ENCODE assay signal across 23 cellular contexts in the genomic region with DNA sequence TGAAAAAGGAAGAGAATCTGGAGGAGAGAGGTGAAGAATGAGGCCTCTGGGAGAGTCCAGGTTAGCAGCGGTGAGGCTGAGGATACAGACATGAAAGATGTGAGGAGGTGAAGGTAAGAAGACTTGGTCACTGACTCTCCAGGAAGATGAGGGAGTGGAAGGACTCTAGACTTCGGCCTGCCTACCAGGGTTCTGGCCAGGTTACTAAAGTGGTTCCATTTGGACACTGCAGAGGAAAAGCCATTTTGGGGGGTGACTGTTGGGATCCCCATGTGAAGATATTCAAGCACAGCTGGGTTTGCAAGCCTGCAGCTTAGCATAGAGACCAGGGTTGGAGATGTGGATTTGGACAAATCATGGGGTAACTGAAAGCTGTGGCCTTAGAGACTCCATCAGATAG. TPM values are rescaled to one million over a fixed set of nuclear protein-coding genes. Genes with fewer than 3 reads are reported as not detected.
A peak's percentile ranks its signal among the peaks of the same experiment; 100 is the strongest.
DNase-seq lines count a peak whose midpoint lies in the region; ATAC-seq, FAIRE-seq and TF ChIP-seq lines count a peak whose summit lies in the region.
"Had no signal": no experiment of that assay in that cellular context is flagged by ENCODE, and none has a peak within 500 bp of the region (broad histone marks: within the 10 kb centered on the region; RNA-seq: fewer than 3 reads in every experiment).

No MANE protein-coding gene starts in this region.

- H3K4me2 ChIP-seq in K562 (ENCODE audit: insufficient read depth, low read length) = no peak overlapping the region
- H3K4me2 ChIP-seq: neural progenitor cell had no signal

- H3K27ac Mint-ChIP-seq in stimulated activated naive CD8-positive, alpha-beta T cell treated with anti-CD3 and anti-CD28 coated beads, Interleukin-15, amount 100 ng/mL, for 72 hours = no peak overlapping the region
- H3K27ac Mint-ChIP-seq: activated CD4-positive, alpha-beta T cell treated with anti-CD3 and anti-CD28 coated beads, Interleukin-2, amount 10 ng/mL, durations not matched to agents 24 days and 14 days; HFFc6; neural progenitor cell had no signal

- in situ Hi-C loops in K562 (cut with MboI) = no loop called here

- no peaks in the 10 kb centered on the region for H3K27me3 Mint-ChIP-seq in stimulated activated naive CD8-positive, alpha-beta T cell treated with anti-CD3 and anti-CD28 coated beads, Interleukin-15, amount 100 ng/mL, for 72 hours
- H3K27me3 Mint-ChIP-seq: activated CD4-positive, alpha-beta T cell treated with anti-CD3 and anti-CD28 coated beads, Interleukin-2, amount 10 ng/mL, durations not matched to agents 24 days and 14 days had no signal

- no peak overlapping the region for H3K4me3 Mint-ChIP-seq in stimulated activated naive CD8-positive, alpha-beta T cell treated with anti-CD3 and anti-CD28 coated beads, Interleukin-15, amount 100 ng/mL, for 72 hours
- H3K4me3 Mint-ChIP-seq: activated CD4-positive, alpha-beta T cell treated with anti-CD3 and anti-CD28 coated beads, Interleukin-2, amount 10 ng/mL, durations not matched to agents 24 days and 14 days; HFFc6; neural progenitor cell had no signal

- no peak overlapping the region for H3K9ac ChIP-seq in K562 (ENCODE audit: insufficient read depth in 1 of 2, low read depth in 2 of 2, low read length in 2 of 2)
- H3K9ac ChIP-seq: neural progenitor cell had no signal

- no peaks in the 10 kb centered on the region; a peak in 1 of 5 replicates for H3K27me3 ChIP-seq in K562 (ENCODE audit: control insufficient read depth in 2 of 2, insufficient read depth in 2 of 2, low read length in 2 of 2)
- no peaks in the 10 kb centered on the region for H3K27me3 ChIP-seq in muscle layer of duodenum (ENCODE audit: low read depth, low read length)
- no peaks in the 10 kb centered on the region for H3K27me3 ChIP-seq in tibial artery
- H3K27me3 ChIP-seq: BE2C had no signal

- intact Hi-C loops in K562 (cut with micrococcal nuclease) = no loop called here
- intact Hi-C loops in tibial artery (cut with DNase I; ENCODE audit: low total_unique reads) = no loop called here

- H3K9me3 Mint-ChIP-seq in stimulated activated naive CD8-positive, alpha-beta T cell treated with anti-CD3 and anti-CD28 coated beads, Interleukin-15, amount 100 ng/mL, for 72 hours = no peaks in the 10 kb centered on the region
- H3K9me3 Mint-ChIP-seq: activated CD4-positive, alpha-beta T cell treated with anti-CD3 and anti-CD28 coated beads, Interleukin-2, amount 10 ng/mL, durations not matched to agents 24 days and 14 days; HFFc6; neural progenitor cell had no signal

- TF ChIP-seq EP300 in K562 (IDR thresholded peaks at IDR 0.05; ENCODE audit: low read length) = no peak

- H3K27ac ChIP-seq in K562 (ENCODE audit: extremely low read depth, low read depth, low read length) (no peak overlapping the region), muscle layer of duodenum (ENCODE audit: low read length) (peak overlapping the region; percentile 60), tibial artery (peak overlapping the region; percentile 59 to 68)
- H3K27ac ChIP-seq: neural progenitor cell had no signal

- H3K9me3 ChIP-seq in K562 (replicated peaks; ENCODE audit: control insufficient read depth, insufficient read depth, low read depth, low read length) = no peaks in the 10 kb centered on the region
- H3K9me3 ChIP-seq in muscle layer of duodenum (ENCODE audit: control insufficient read depth in 1 of 2, low read length in 2 of 2) = no peaks in the 10 kb centered on the region
- no peaks in the 10 kb centered on the region for H3K9me3 ChIP-seq in tibial artery
- H3K9me3 ChIP-seq: adrenal gland, BE2C had no signal

- peak overlapping the region; percentile 8; the same call in 1 of the 2 replicates for H2AFZ ChIP-seq in K562 (ENCODE audit: low read depth, low read length)

- no peaks in the 10 kb centered on the region for H3K9me1 ChIP-seq in K562 (ENCODE audit: control insufficient read depth, insufficient read depth, low read length)

- H3K4me1 ChIP-seq in K562 (replicated peaks in 1 of 2; ENCODE audit: control insufficient read depth in 2 of 2, insufficient read depth in 2 of 2, low read length in 2 of 2) = peaks cover 20 to 43% of the 10 kb centered on the region in 2 experiments
- H3K4me1 ChIP-seq in muscle layer of duodenum (ENCODE audit: control insufficient read depth in 1 of 2, insufficient read depth in 2 of 2, low read length in 2 of 2) = peaks cover 22 to 36% of the 10 kb centered on the region in 2 donors
- peaks cover 0 to 35% (median 21%) of the 10 kb centered on the region in 4 donors for H3K4me1 ChIP-seq in tibial artery
- H3K4me1 ChIP-seq: BE2C had no signal

- TF ChIP-seq CTCF in K562 (IDR thresholded peaks at IDR 0.05 in 2 of 3, conservative IDR thresholded peaks at IDR 0.05 in 1 of 3; ENCODE audit: insufficient read depth in 2 of 3, low read depth in 1 of 3, low read length in 3 of 3) = no peak
- no peak for TF ChIP-seq CTCF in tibial artery (IDR thresholded peaks at IDR 0.05)

- H3K4me1 Mint-ChIP-seq in stimulated activated naive CD8-positive, alpha-beta T cell treated with anti-CD3 and anti-CD28 coated beads, Interleukin-15, amount 100 ng/mL, for 72 hours = no peaks in the 10 kb centered on the region

- H3K79me2 ChIP-seq in K562 (ENCODE audit: control insufficient read depth, insufficient read depth, low read length) = no peaks in the 10 kb centered on the region

- H4K20me1 ChIP-seq in K562 (replicated peaks; ENCODE audit: control insufficient read depth, insufficient read depth, low read length) = no peaks in the 10 kb centered on the region

- WGBS in K562 (ENCODE audit: insufficient coverage, low coverage, missing lambda C conversion rate) = 56% methylated on average over 2 of the region's 2 CpGs

- no TSS peak for BruUV-seq in K562 (replicated peaks; lab: Mats Ljungman, UMichigan)

- H3K4me3 ChIP-seq in K562 = no peak overlapping the region
- no peak overlapping the region for H3K4me3 ChIP-seq in muscle layer of duodenum (ENCODE audit: low read depth in 1 of 2, low read length in 2 of 2)
- no peak overlapping the region for H3K4me3 ChIP-seq in tibial artery
- H3K4me3 ChIP-seq: adrenal gland, neural progenitor cell had no signal

- TF ChIP-seq RAD21 in K562 (CRISPR knock-in tag; conservative IDR thresholded peaks at IDR 0.05 in 1 of 2, IDR thresholded peaks at IDR 0.05 in 1 of 2) = no peak

- POLR2A ChIA-PET in K562 (lab: Yijun Ruan, JAX) = interaction anchor here (3.1 kb wide), 1 partner anchor 10 kb away, joined by 12 read pairs; no protein-coding TSS in a partner anchor

- H3K36me3 ChIP-seq in K562 (ENCODE audit: control insufficient read depth, insufficient read depth, low read length) (no peaks in the 10 kb centered on the region), muscle layer of duodenum (ENCODE audit: control insufficient read depth in 1 of 2, insufficient read depth in 2 of 2, low read length in 2 of 2) (no peaks in the 10 kb centered on the region), tibial artery (no peaks in the 10 kb centered on the region)
- H3K36me3 ChIP-seq: adrenal gland, BE2C, neural progenitor cell had no signal

- CTCF ChIA-PET in K562 (lab: Yijun Ruan, JAX; ENCODE audit: low intra/inter-chr PET ratio) = no interaction called here

- peak; percentile 44 for DNase-seq in activated CD8-positive, alpha-beta memory T cell treated with anti-CD3 and anti-CD28 coated beads for 24 hours
- DNase-seq in activated CD8-positive, alpha-beta memory T cell treated with anti-CD3 and anti-CD28 coated beads, Interleukin-2, amount 50 U/mL, for 4 hours = no peak
- no peak for DNase-seq in K562 (ENCODE audit: extremely low read depth in 1 of 4, low spot score in 3 of 4)
- no peak for DNase-seq in tibial artery
- DNase-seq in activated CD4-positive, alpha-beta T cell treated with anti-CD3 and anti-CD28 coated beads, Interleukin-2, amount 50 U/mL, for 1 hour = no peak
- DNase-seq in stimulated activated naive CD8-positive, alpha-beta T cell treated with anti-CD3 and anti-CD28 coated beads, Interleukin-15, amount 100 ng/mL, for 72 hours = no peak
- DNase-seq: 8988T; activated CD4-positive, alpha-beta T cell treated with anti-CD3 and anti-CD28 coated beads, Interleukin-2, amount 10 ng/mL, durations not matched to agents 24 days and 14 days; activated gamma-delta T cell; BE2C; central memory CD4-positive, alpha-beta T cell; effector CD4-positive, alpha-beta T cell; hippocampal formation; midbrain; NCI-H1436; NCI-H2171 had no signal

- no peak for FAIRE-seq in K562 (lab: Jason Lieb, UNC)
- FAIRE-seq: RCC 7860, TTC549 had no signal

- ATAC-seq in K562 (no peak), GM21367 (IDR thresholded peaks at IDR 0.05; ENCODE audit: unreplicated experiment) (no peak)
- ATAC-seq in stimulated activated naive CD8-positive, alpha-beta T cell treated with anti-CD3 and anti-CD28 coated beads, Interleukin-15, amount 100 ng/mL, for 72 hours = no peak

- TF ChIP-seq POLR2A in K562 (conservative IDR thresholded peaks at IDR 0.05) = no peak

RNA-seq across cellular contexts. Expression of a gene that starts 7.8 kb away (rescaled TPM):
- 0.79 and 2.3 TPM in 2 replicates for total RNA-seq in K562 (2011; cell fraction: chromatin; rRNA removed; ENCODE audit: low replicate concordance)
- 1.4 and 1.5 TPM in 2 replicates for total RNA-seq in K562 (2011; cell fraction: nucleolus; rRNA removed)
- total RNA-seq in K562 (2011; cell fraction: nucleoplasm; rRNA removed) = 0.81 and 0.92 TPM in 2 replicates
- 0.09 and 0.20 TPM in 2 replicates for total RNA-seq in K562 (2014; rRNA removed)
- 0.04 and 0.06 TPM in 2 replicates for total RNA-seq in K562 (2014; rRNA removed; fragmentation: Illumina TruSeq; extraction: Trizol)
- 0.14 and 0.19 TPM in 2 replicates for total RNA-seq in K562 (2015; rRNA removed; fragmentation: Illumina TruSeq; extraction: Trizol)
- total RNA-seq in K562 (2021) = 0.45 and 0.49 TPM in 2 replicates
- 0.08 and 0.23 TPM in 2 replicates for polyA plus RNA-seq in K562 (2011; rRNA removed)
- polyA plus RNA-seq in K562 (2011; cell fraction: cytosol; rRNA removed) = 0.12 and 0.16 TPM in 2 replicates
- 0.74 and 1.4 TPM in 2 replicates for polyA plus RNA-seq in K562 (2011; cell fraction: nucleus; rRNA removed)
- 0.27 and 0.53 TPM in 2 replicates for polyA plus RNA-seq in K562 (2012)
- polyA plus RNA-seq in K562 (2014; fragmentation: Illumina TruSeq; extraction: Trizol) = 0.17 and 0.18 TPM in 2 replicates
- not detected for polyA plus RNA-seq in K562 (2014; fragmentation: Nextera tagmentation; extraction: Ambion mirVana)
- under 0.01 and 0.19 TPM in 2 replicates for polyA plus RNA-seq in K562 (2014; rRNA removed)
- polyA minus RNA-seq in K562 (2011; rRNA and poly(A)+ RNA removed) = 0.18 and 0.21 TPM in 2 replicates
- polyA minus RNA-seq in K562 (2011; cell fraction: cytosol; rRNA and poly(A)+ RNA removed) = 0.48 and 0.91 TPM in 2 replicates
- 0.54 and 0.78 TPM in 2 replicates for polyA minus RNA-seq in K562 (2011; cell fraction: nucleus; rRNA and poly(A)+ RNA removed)

RNA-seq across cellular contexts. Expression of a gene that starts 28.6 kb away (rescaled TPM):
- 85.5 and 108 TPM in 2 replicates for total RNA-seq in K562 (2011; cell fraction: chromatin; rRNA removed; ENCODE audit: low replicate concordance)
- 98.2 and 104 TPM in 2 replicates for total RNA-seq in K562 (2011; cell fraction: nucleolus; rRNA removed)
- 118 and 162 TPM in 2 replicates for total RNA-seq in K562 (2011; cell fraction: nucleoplasm; rRNA removed)
- total RNA-seq in K562 (2014; rRNA removed) (11.9 and 16.6 TPM in 2 replicates), K562 (2014; rRNA removed; fragmentation: Illumina TruSeq; extraction: Trizol) (7.5 TPM in 2 replicates), K562 (2015; rRNA removed; fragmentation: Illumina TruSeq; extraction: Trizol) (15.0 and 16.3 TPM in 2 replicates), K562 (2021) (45.5 and 50.2 TPM in 2 replicates)
- polyA plus RNA-seq in K562 (2011; rRNA removed) (29.4 and 54.6 TPM in 2 replicates), K562 (2014; fragmentation: Illumina TruSeq; extraction: Trizol) (59.9 and 75.8 TPM in 2 replicates), K562 (2014; fragmentation: Nextera tagmentation; extraction: Ambion mirVana) (10 to 100 TPM in 1 of 2 experiments, 1 to 10 TPM in 1; 9.4 to 15.7 TPM), K562 (2014; rRNA removed) (25.8 and 38.7 TPM in 2 replicates)
- 35.7 and 56.0 TPM in 2 replicates for polyA plus RNA-seq in K562 (2011; cell fraction: cytosol; rRNA removed)
- polyA plus RNA-seq in K562 (2011; cell fraction: nucleus; rRNA removed) = 88.3 and 109 TPM in 2 replicates
- polyA plus RNA-seq in K562 (2012) = 62.0 and 173 TPM in 2 replicates
- polyA minus RNA-seq in K562 (2011; rRNA and poly(A)+ RNA removed) = 27.0 and 40.7 TPM in 2 replicates
- 42.1 and 45.9 TPM in 2 replicates for polyA minus RNA-seq in K562 (2011; cell fraction: cytosol; rRNA and poly(A)+ RNA removed)
- 22.3 and 26.4 TPM in 2 replicates for polyA minus RNA-seq in K562 (2011; cell fraction: nucleus; rRNA and poly(A)+ RNA removed)

RNA-seq across cellular contexts. Expression of a gene that starts 35.3 kb away (rescaled TPM):
- total RNA-seq in K562 (2011; cell fraction: chromatin; rRNA removed; ENCODE audit: low replicate concordance) = 45.9 and 72.8 TPM in 2 replicates
- total RNA-seq in K562 (2011; cell fraction: nucleolus; rRNA removed) = 87.9 and 89.6 TPM in 2 replicates
- 65.0 and 77.8 TPM in 2 replicates for total RNA-seq in K562 (2011; cell fraction: nucleoplasm; rRNA removed)
- total RNA-seq in K562 (2014; rRNA removed) (33.9 and 46.1 TPM in 2 replicates), K562 (2014; rRNA removed; fragmentation: Illumina TruSeq; extraction: Trizol) (27.6 and 36.7 TPM in 2 replicates), K562 (2015; rRNA removed; fragmentation: Illumina TruSeq; extraction: Trizol) (43.3 and 47.4 TPM in 2 replicates), K562 (2021) (46.2 and 52.6 TPM in 2 replicates)
- polyA plus RNA-seq in K562 (2011; rRNA removed) (57.5 and 66.5 TPM in 2 replicates), K562 (2014; fragmentation: Illumina TruSeq; extraction: Trizol) (37.7 and 48.6 TPM in 2 replicates), K562 (2014; fragmentation: Nextera tagmentation; extraction: Ambion mirVana) (10 to 100 TPM; 78.9 to 81.6 TPM), K562 (2014; rRNA removed) (43.9 and 48.0 TPM in 2 replicates)
- polyA plus RNA-seq in K562 (2011; cell fraction: cytosol; rRNA removed) = 43.7 and 49.1 TPM in 2 replicates
- 68.1 and 73.5 TPM in 2 replicates for polyA plus RNA-seq in K562 (2011; cell fraction: nucleus; rRNA removed)
- 34.5 and 47.6 TPM in 2 replicates for polyA plus RNA-seq in K562 (2012)
- polyA minus RNA-seq in K562 (2011; rRNA and poly(A)+ RNA removed) = 40.5 and 44.5 TPM in 2 replicates
- 40.1 and 41.0 TPM in 2 replicates for polyA minus RNA-seq in K562 (2011; cell fraction: cytosol; rRNA and poly(A)+ RNA removed)
- 50.9 and 92.0 TPM in 2 replicates for polyA minus RNA-seq in K562 (2011; cell fraction: nucleus; rRNA and poly(A)+ RNA removed)

RNA-seq across cellular contexts. Expression of a gene that starts 35.8 kb away (rescaled TPM):
- 41.3 and 76.7 TPM in 2 replicates for total RNA-seq in K562 (2011; cell fraction: chromatin; rRNA removed; ENCODE audit: low replicate concordance)
- total RNA-seq in K562 (2011; cell fraction: nucleolus; rRNA removed) = 44.1 and 46.0 TPM in 2 replicates
- total RNA-seq in K562 (2011; cell fraction: nucleoplasm; rRNA removed) = 51.3 and 101 TPM in 2 replicates
- total RNA-seq in K562 (2014; rRNA removed) (131 and 181 TPM in 2 replicates), K562 (2014; rRNA removed; fragmentation: Illumina TruSeq; extraction: Trizol) (78.6 and 96.2 TPM in 2 replicates), K562 (2015; rRNA removed; fragmentation: Illumina TruSeq; extraction: Trizol) (89.5 and 105 TPM in 2 replicates), K562 (2021) (153 and 154 TPM in 2 replicates)
- polyA plus RNA-seq in K562 (2011; rRNA removed) (166 and 197 TPM in 2 replicates), K562 (2014; fragmentation: Illumina TruSeq; extraction: Trizol) (120 and 148 TPM in 2 replicates), K562 (2014; fragmentation: Nextera tagmentation; extraction: Ambion mirVana) (10 to 100 TPM; 19.5 to 28.2 TPM), K562 (2014; rRNA removed) (121 and 186 TPM in 2 replicates)
- 173 and 272 TPM in 2 replicates for polyA plus RNA-seq in K562 (2011; cell fraction: cytosol; rRNA removed)
- 214 and 295 TPM in 2 replicates for polyA plus RNA-seq in K562 (2011; cell fraction: nucleus; rRNA removed)
- 232 and 237 TPM in 2 replicates for polyA plus RNA-seq in K562 (2012)
- 36.3 and 56.6 TPM in 2 replicates for polyA minus RNA-seq in K562 (2011; rRNA and poly(A)+ RNA removed)
- polyA minus RNA-seq in K562 (2011; cell fraction: cytosol; rRNA and poly(A)+ RNA removed) = 49.1 and 55.1 TPM in 2 replicates
- 25.6 and 30.0 TPM in 2 replicates for polyA minus RNA-seq in K562 (2011; cell fraction: nucleus; rRNA and poly(A)+ RNA removed)

RNA-seq across cellular contexts. Expression of a gene that starts 44.3 kb away (rescaled TPM):
- total RNA-seq in K562 (2011; cell fraction: chromatin; rRNA removed; ENCODE audit: low replicate concordance) = 143 and 177 TPM in 2 replicates
- total RNA-seq in K562 (2011; cell fraction: nucleolus; rRNA removed) = 86.9 and 104 TPM in 2 replicates
- 98.0 and 109 TPM in 2 replicates for total RNA-seq in K562 (2011; cell fraction: nucleoplasm; rRNA removed)
- total RNA-seq in K562 (2014; rRNA removed) (43.3 and 54.7 TPM in 2 replicates), K562 (2014; rRNA removed; fragmentation: Illumina TruSeq; extraction: Trizol) (47.0 and 50.4 TPM in 2 replicates), K562 (2015; rRNA removed; fragmentation: Illumina TruSeq; extraction: Trizol) (57.3 and 59.0 TPM in 2 replicates), K562 (2021) (57.9 and 58.9 TPM in 2 replicates)
- polyA plus RNA-seq in K562 (2011; rRNA removed) (95.9 and 108 TPM in 2 replicates), K562 (2014; fragmentation: Illumina TruSeq; extraction: Trizol) (83.6 and 86.9 TPM in 2 replicates), K562 (2014; fragmentation: Nextera tagmentation; extraction: Ambion mirVana) (10 to 100 TPM; 49.3 to 85.1 TPM), K562 (2014; rRNA removed) (54.5 and 57.3 TPM in 2 replicates)
- polyA plus RNA-seq in K562 (2011; cell fraction: cytosol; rRNA removed) = 106 and 115 TPM in 2 replicates
- polyA plus RNA-seq in K562 (2011; cell fraction: nucleus; rRNA removed) = 190 and 247 TPM in 2 replicates
- polyA plus RNA-seq in K562 (2012) = 56.9 and 91.3 TPM in 2 replicates
- 81.2 and 84.6 TPM in 2 replicates for polyA minus RNA-seq in K562 (2011; rRNA and poly(A)+ RNA removed)
- 31.6 and 38.1 TPM in 2 replicates for polyA minus RNA-seq in K562 (2011; cell fraction: cytosol; rRNA and poly(A)+ RNA removed)
- 49.8 and 82.9 TPM in 2 replicates for polyA minus RNA-seq in K562 (2011; cell fraction: nucleus; rRNA and poly(A)+ RNA removed)
